Comparison of ENCODE assay signal across 11 cellular contexts in genomic region chr20:63457737-63458136, GRCh38. TPM values are rescaled to one million over a fixed set of nuclear protein-coding genes. Genes with fewer than 3 reads are reported as not detected.
DNase-seq lines count a peak whose midpoint lies in the region; ATAC-seq and TF ChIP-seq lines count a peak whose summit lies in the region.
"Had no signal": no experiment of that assay in that cellular context is flagged by ENCODE, and none has a peak within 500 bp of the region (broad histone marks: within the 10 kb centered on the region; RNA-seq: fewer than 3 reads in every experiment).

No MANE protein-coding gene starts in this region.

- H3K27me3 ChIP-seq in left ventricle myocardium inferior (ENCODE audit: low read depth) = peaks cover 87% of the 10 kb centered on the region

- peaks cover 48% of the 10 kb centered on the region for H3K4me1 ChIP-seq in left ventricle myocardium inferior

- no peak for TF ChIP-seq CTCF in left ventricle myocardium inferior (IDR thresholded peaks at IDR 0.05; ENCODE audit: borderline replicate concordance)

- in situ Hi-C loops in SK-MEL-5 (cut with HindIII; ENCODE audit: low pct_unique_long_range_greater_than_20kb, low sequenced_read_pairs) = no loop called here

- H3K27ac ChIP-seq in left ventricle myocardium inferior (replicated peaks) = peak overlapping the region; percentile 62
- H3K27ac ChIP-seq: SJSA1 had no signal

- no peak for ATAC-seq in HG03565 (IDR thresholded peaks at IDR 0.05; ENCODE audit: unreplicated experiment)

- intact Hi-C loops in left ventricle myocardium inferior (cut with micrococcal nuclease) = no loop called here

- peak; percentile 54 for DNase-seq in Ammon's horn (ENCODE audit: low spot score)
- DNase-seq in HPDE6-E6E7 (ENCODE audit: extremely low spot score) = peak; percentile 100
- DNase-seq in SK-MEL-5 (ENCODE audit: low read depth, low spot score) = peak; percentile 70
- peak; percentile 55 for DNase-seq in left ventricle myocardium inferior
- DNase-seq in activated gamma-delta T cell (lab: John Stamatoyannopoulos, UW) = no peak
- DNase-seq in stimulated activated CD4-positive, alpha-beta T cell treated with anti-CD3 and anti-CD28 coated beads, Interleukin-2, amount 100 ng/mL, for 48 hours = no peak
- DNase-seq in NK-92 (lab: John Stamatoyannopoulos, UW; ENCODE audit: unreplicated experiment) = no peak
- DNase-seq: natural killer cell had no signal

- peak overlapping the region; percentile 29 for H3K4me3 ChIP-seq in left ventricle myocardium inferior
- H3K4me3 ChIP-seq: SJSA1 had no signal

- no peaks in the 10 kb centered on the region for H3K36me3 ChIP-seq in left ventricle myocardium inferior
- H3K36me3 ChIP-seq: SJSA1 had no signal

- no peaks in the 10 kb centered on the region for H3K9me3 ChIP-seq in left ventricle myocardium inferior (replicated peaks)
- H3K9me3 ChIP-seq: SJSA1 had no signal

RNA-seq across cellular contexts. Expression of gene KCNQ2, which starts 14.7 kb away (rescaled TPM):
- total RNA-seq in SK-MEL-5 (2014; rRNA removed; shearing (Covaris generic)) = 4.3 and 6.2 TPM in 2 replicates
- 7.0 and 10.3 TPM in 2 replicates for polyA plus RNA-seq in SK-MEL-5 (2015; cell fraction: cytosol; rRNA removed)
- polyA plus RNA-seq in SK-MEL-5 (2015; cell fraction: nucleus; rRNA removed) = 4.9 and 13.5 TPM in 2 replicates
- 2.3 TPM for total RNA-seq in left ventricle myocardium inferior
- total RNA-seq: epithelial cell of proximal tubule, natural killer cell, SJSA1 had no signal

RNA-seq across cellular contexts. Expression of gene EEF1A2, which starts 41.1 kb away (rescaled TPM):
- total RNA-seq in SK-MEL-5 (2014; rRNA removed; shearing (Covaris generic)) = 31.7 and 32.6 TPM in 2 replicates
- 69.8 and 70.7 TPM in 2 replicates for polyA plus RNA-seq in SK-MEL-5 (2015; cell fraction: cytosol; rRNA removed)
- polyA plus RNA-seq in SK-MEL-5 (2015; cell fraction: nucleus; rRNA removed) = 23.9 and 32.7 TPM in 2 replicates
- 1,286 TPM for total RNA-seq in left ventricle myocardium inferior

Comparison
In these comparisons a context has a peak if more than half of its experiments do, and no peak if none do; other contexts are left out.
1. DNase-seq: peak in Ammon's horn (single experiment), HPDE6-E6E7 (single experiment), SK-MEL-5 (single experiment) and left ventricle myocardium inferior (single experiment); none in activated gamma-delta T cell (single experiment), stimulated activated CD4-positive, alpha-beta T cell treated with anti-CD3 and anti-CD28 coated beads, Interleukin-2, amount 100 ng/mL, for 48 hours (0 of 2) and NK-92 (single experiment).
2. RNA of gene EEF1A2, which starts 41.1 kb away (total RNA-seq): 1,286 TPM in left ventricle myocardium inferior (single experiment); 31.7 to 32.6 TPM in SK-MEL-5; every median in the first group is over 10 times any median in the second.